8 cellular contexts compared by ENCODE assay signal in genomic region chr6:37024665-37025337, GRCh38. TPM values are rescaled to one million over a fixed set of nuclear protein-coding genes. Genes with fewer than 3 reads are reported as not detected.
DNase-seq lines count a peak whose midpoint lies in the region; ATAC-seq, FAIRE-seq and TF ChIP-seq lines count a peak whose summit lies in the region.

No MANE protein-coding gene starts in this region.

- intact Hi-C loops in K562 (cut with micrococcal nuclease) = loop anchor here (10.0 kb wide), 2 partner anchors 460 to 670 kb away; partner anchors contain the start of gene MDGA1

- peak; percentile 73 for ATAC-seq in RWPE2 (ENCODE audit: low read depth)
- ATAC-seq in K562 = no peak
- ATAC-seq in HG02884 (IDR thresholded peaks at IDR 0.05; ENCODE audit: unreplicated experiment) = no peak
- ATAC-seq in GM18511 (IDR thresholded peaks at IDR 0.05; ENCODE audit: unreplicated experiment) = no peak
- ATAC-seq in GM21447 (IDR thresholded peaks at IDR 0.05; ENCODE audit: unreplicated experiment) = no peak

- H3K79me2 ChIP-seq in K562 (ENCODE audit: control insufficient read depth, insufficient read depth, low read length) = no peaks in the 10 kb centered on the region

- H3K27ac ChIP-seq in RWPE2 (ENCODE audit: poor library complexity, severe bottlenecking) (peak overlapping the region; percentile 57), K562 (ENCODE audit: extremely low read depth, low read depth, low read length) (no peak overlapping the region)

- CTCF ChIA-PET in K562 (lab: Yijun Ruan, JAX; ENCODE audit: low intra/inter-chr PET ratio) = interaction anchor here (0.6 to 9.7 kb wide), 2 partner anchors 151 to 184 kb away, joined by 5 to 204 read pairs; no protein-coding TSS in a partner anchor

- peaks cover 24% of the 10 kb centered on the region for H3K4me1 ChIP-seq in RWPE2 (ENCODE audit: insufficient read depth, poor library complexity, severe bottlenecking)
- peaks cover 4 to 55% of the 10 kb centered on the region in 2 experiments; a peak in 4 of 5 replicates for H3K4me1 ChIP-seq in K562 (replicated peaks in 1 of 2; ENCODE audit: control insufficient read depth in 2 of 2, insufficient read depth in 2 of 2, low read length in 2 of 2)

- H3K4me3 ChIP-seq in RWPE2 (ENCODE audit: severe bottlenecking) (no peak overlapping the region), K562 (no peak overlapping the region)

- in situ Hi-C loops in K562 (cut with MboI) = loop anchor here (5.0 to 25.0 kb wide), 4 partner anchors 150 to 1462 kb away; partner anchors contain the start of gene PIM1

- no peak overlapping the region for H2AFZ ChIP-seq in K562 (ENCODE audit: low read depth, low read length)

- no peak for TF ChIP-seq CTCF in RWPE2 (IDR thresholded peaks at IDR 0.05; ENCODE audit: poor library complexity, severe bottlenecking)
- TF ChIP-seq CTCF in K562 (IDR thresholded peaks at IDR 0.05 in 2 of 3, conservative IDR thresholded peaks at IDR 0.05 in 1 of 3; ENCODE audit: insufficient read depth in 2 of 3, low read depth in 1 of 3, low read length in 3 of 3) = no peak

- TF ChIP-seq EP300 in K562 (IDR thresholded peaks at IDR 0.05; ENCODE audit: low read length) = no peak

- DNase-seq in EH (ENCODE audit: low read depth) (peak; percentile 51), RWPE2 (ENCODE audit: low spot score) (peak; percentile 90), K562 (ENCODE audit: extremely low read depth in 1 of 4, low spot score in 3 of 4) (no peak), cerebellar cortex (ENCODE audit: low spot score) (no peak)
- DNase-seq in stimulated activated CD4-positive, alpha-beta T cell treated with anti-CD3 and anti-CD28 coated beads, Interleukin-12 subunit alpha, Interleukin-12 subunit beta, amount 100 ng/mL, for 48 hours (ENCODE audit: low read depth in 2 of 3, low spot score in 1 of 3) = peak in 2 of 3 donors; percentile 56 to 61

- TF ChIP-seq POLR2A in K562 (conservative IDR thresholded peaks at IDR 0.05) = no peak

- POLR2A ChIA-PET in K562 (lab: Yijun Ruan, JAX) = interaction anchor here (0.5 to 7.6 kb wide), 7 partner anchors 17 to 261 kb away, joined by 3 to 128 read pairs (median 3); partner anchors contain the start of gene PIM1

- H3K9me3 ChIP-seq in RWPE2 (ENCODE audit: severe bottlenecking) (no peaks in the 10 kb centered on the region), K562 (replicated peaks; ENCODE audit: control insufficient read depth, insufficient read depth, low read depth, low read length) (no peaks in the 10 kb centered on the region)

- no peaks in the 10 kb centered on the region for H4K20me1 ChIP-seq in K562 (replicated peaks; ENCODE audit: control insufficient read depth, insufficient read depth, low read length)

- BruUV-seq in K562 (replicated peaks; lab: Mats Ljungman, UMichigan) = no TSS peak

- H3K36me3 ChIP-seq in RWPE2 (ENCODE audit: low read depth) = no peaks in the 10 kb centered on the region
- no peaks in the 10 kb centered on the region for H3K36me3 ChIP-seq in K562 (ENCODE audit: control insufficient read depth, insufficient read depth, low read length)

- no peak for TF ChIP-seq RAD21 in K562 (CRISPR knock-in tag; conservative IDR thresholded peaks at IDR 0.05 in 1 of 2, IDR thresholded peaks at IDR 0.05 in 1 of 2)

- FAIRE-seq in K562 (lab: Jason Lieb, UNC) = no peak

- H3K27me3 ChIP-seq in RWPE2 (ENCODE audit: insufficient read depth, poor library complexity, severe bottlenecking) (no peaks in the 10 kb centered on the region), K562 (ENCODE audit: control insufficient read depth in 2 of 2, insufficient read depth in 2 of 2, low read length in 2 of 2) (no peaks in the 10 kb centered on the region)

- no peak overlapping the region for H3K4me2 ChIP-seq in K562 (ENCODE audit: insufficient read depth, low read length)

- WGBS in K562 (ENCODE audit: insufficient coverage, low coverage, missing lambda C conversion rate) = 88% methylated on average over 15 of the region's 15 CpGs

- no peaks in the 10 kb centered on the region for H3K9me1 ChIP-seq in K562 (ENCODE audit: control insufficient read depth, insufficient read depth, low read length)

- peak overlapping the region in 1 of 2 experiments; percentile 69; a peak in 2 of 4 replicates for H3K9ac ChIP-seq in K562 (ENCODE audit: insufficient read depth in 1 of 2, low read depth in 2 of 2, low read length in 2 of 2)

TF ChIP-seq in K562, 482 proteins besides CTCF, POLR2A, EP300 and RAD21:
- TF ChIP-seq ZKSCAN3 (CRISPR knock-in tag; IDR thresholded peaks at IDR 0.05) = no peak
- TF ChIP-seq PRDM10 (IDR thresholded peaks at IDR 0.05; ENCODE audit: partially characterized antibody) = peak; percentile 94
- TF ChIP-seq ZZZ3 (IDR thresholded peaks at IDR 0.05) = no peak

RNA-seq across cellular contexts. Expression of gene FGD2, which starts 19.3 kb away (rescaled TPM):
- 0.30 and 0.49 TPM in 2 replicates for total RNA-seq in K562 (2011; cell fraction: chromatin; rRNA removed; ENCODE audit: low replicate concordance)
- total RNA-seq in K562 (2011; cell fraction: nucleolus; rRNA removed) = 0.13 TPM in 1 of 2 replicates, not detected in the other
- 0.37 TPM in 1 of 2 replicates, not detected in the other for total RNA-seq in K562 (2011; cell fraction: nucleoplasm; rRNA removed)
- total RNA-seq in K562 (2014; rRNA removed) (0.04 TPM in 1 of 2 replicates, not detected in the other), K562 (2014; rRNA removed; fragmentation: Illumina TruSeq; extraction: Trizol) (not detected in 2 replicates), K562 (2015; rRNA removed; fragmentation: Illumina TruSeq; extraction: Trizol) (0.15 TPM in 1 of 2 replicates, not detected in the other), K562 (2021) (0.13 TPM in 1 of 2 replicates, not detected in the other)
- polyA plus RNA-seq in K562 (2011; rRNA removed) (0.04 TPM in 1 of 2 replicates, not detected in the other), K562 (2014; fragmentation: Illumina TruSeq; extraction: Trizol) (not detected in 2 replicates), K562 (2014; fragmentation: Nextera tagmentation; extraction: Ambion mirVana) (not detected), K562 (2014; rRNA removed) (0.09 TPM in 1 of 2 replicates, not detected in the other)
- 0.04 and 0.06 TPM in 2 replicates for polyA plus RNA-seq in K562 (2011; cell fraction: cytosol; rRNA removed)
- polyA plus RNA-seq in K562 (2011; cell fraction: nucleus; rRNA removed) = 0.15 and 0.44 TPM in 2 replicates
- polyA plus RNA-seq in K562 (2012) = 0.17 and 0.42 TPM in 2 replicates
- 0.03 TPM in 1 of 2 replicates, not detected in the other for polyA minus RNA-seq in K562 (2011; rRNA and poly(A)+ RNA removed)
- not detected in 2 replicates for polyA minus RNA-seq in K562 (2011; cell fraction: cytosol; rRNA and poly(A)+ RNA removed)
- 0.33 TPM in 1 of 2 replicates, not detected in the other for polyA minus RNA-seq in K562 (2011; cell fraction: nucleus; rRNA and poly(A)+ RNA removed)

RNA-seq across cellular contexts. Expression of gene MTCH1, which starts 38.8 kb away (rescaled TPM):
- total RNA-seq in K562 (2011; cell fraction: chromatin; rRNA removed; ENCODE audit: low replicate concordance) = 102 and 218 TPM in 2 replicates
- total RNA-seq in K562 (2011; cell fraction: nucleolus; rRNA removed) = 162 and 195 TPM in 2 replicates
- 126 and 134 TPM in 2 replicates for total RNA-seq in K562 (2011; cell fraction: nucleoplasm; rRNA removed)
- total RNA-seq in K562 (2014; rRNA removed) (118 and 148 TPM in 2 replicates), K562 (2014; rRNA removed; fragmentation: Illumina TruSeq; extraction: Trizol) (98.3 and 112 TPM in 2 replicates), K562 (2015; rRNA removed; fragmentation: Illumina TruSeq; extraction: Trizol) (114 and 122 TPM in 2 replicates), K562 (2021) (153 and 161 TPM in 2 replicates)
- polyA plus RNA-seq in K562 (2011; rRNA removed) (135 and 137 TPM in 2 replicates), K562 (2014; fragmentation: Illumina TruSeq; extraction: Trizol) (125 and 128 TPM in 2 replicates), K562 (2014; fragmentation: Nextera tagmentation; extraction: Ambion mirVana) (10 to 100 TPM in 1 of 2 experiments, 1 to 10 TPM in 1; 7.9 to 14.1 TPM), K562 (2014; rRNA removed) (102 and 116 TPM in 2 replicates)
- polyA plus RNA-seq in K562 (2011; cell fraction: cytosol; rRNA removed) = 156 and 157 TPM in 2 replicates
- 338 and 345 TPM in 2 replicates for polyA plus RNA-seq in K562 (2011; cell fraction: nucleus; rRNA removed)
- polyA plus RNA-seq in K562 (2012) = 148 and 189 TPM in 2 replicates
- 101 and 125 TPM in 2 replicates for polyA minus RNA-seq in K562 (2011; rRNA and poly(A)+ RNA removed)
- polyA minus RNA-seq in K562 (2011; cell fraction: cytosol; rRNA and poly(A)+ RNA removed) = 65.4 and 66.7 TPM in 2 replicates
- polyA minus RNA-seq in K562 (2011; cell fraction: nucleus; rRNA and poly(A)+ RNA removed) = 139 and 166 TPM in 2 replicates

Comparison
In these comparisons a context has a peak if more than half of its experiments do, and no peak if none do; other contexts are left out.
1. DNase-seq: peak in EH (single experiment), RWPE2 (single experiment) and stimulated activated CD4-positive, alpha-beta T cell treated with anti-CD3 and anti-CD28 coated beads, Interleukin-12 subunit alpha, Interleukin-12 subunit beta, amount 100 ng/mL, for 48 hours (2 of 3); none in K562 (0 of 4) and cerebellar cortex (single experiment).